In genomic region chr22:46251266-46251665, GRCh38 we compare ENCODE assay signal across 9 cellular contexts. TPM values are rescaled to one million over a fixed set of nuclear protein-coding genes. Genes with fewer than 3 reads are reported as not detected.
A peak's percentile ranks its signal among the peaks of the same experiment; 100 is the strongest.
DNase-seq lines count a peak whose midpoint lies in the region; ATAC-seq, FAIRE-seq and TF ChIP-seq lines count a peak whose summit lies in the region.
"Had no signal": no experiment of that assay in that cellular context is flagged by ENCODE, and none has a peak within 500 bp of the region (broad histone marks: within the 10 kb centered on the region; RNA-seq: fewer than 3 reads in every experiment).

No MANE protein-coding gene starts in this region.

- CTCF ChIA-PET in AG04449 (lab: Yijun Ruan, JAX), result interaction anchor here (1.4 kb wide), 1 partner anchor 129 kb away, joined by 4 read pairs; no protein-coding TSS in a partner anchor
- CTCF ChIA-PET in GM12878 (lab: Yijun Ruan, JAX), result interaction anchor here (0.6 to 1.5 kb wide), 3 partner anchors 16 to 871 kb away, joined by 3 to 4 read pairs (median 3); no protein-coding TSS in a partner anchor

- H3K4me3 Mint-ChIP-seq in HFFc6, result peak overlapping the region; percentile 85

- TF ChIP-seq POLR2A in GM12878 (IDR thresholded peaks at IDR 0.05; ENCODE audit: low read depth, low read length), result no peak
- no peak for TF ChIP-seq POLR2A in prostate gland (IDR thresholded peaks at IDR 0.05)

- H3K4me3 ChIP-seq in AG04449 (ENCODE audit: low read depth, low read length) (peak overlapping the region; percentile 87), GM12878 (peak overlapping the region; percentile 77), mucosa of rectum (ENCODE audit: low read length in 2 of 2) (peak overlapping the region; percentile 84 to 93), prostate gland (no peak overlapping the region)

- H3K9me3 ChIP-seq in GM12878 (replicated peaks; ENCODE audit: control insufficient read depth, insufficient read depth, low read length), result no peaks in the 10 kb centered on the region
- no peaks in the 10 kb centered on the region for H3K9me3 ChIP-seq in mucosa of rectum (ENCODE audit: control insufficient read depth in 2 of 2, low read length in 2 of 2)
- H3K9me3 ChIP-seq in prostate gland, result no peaks in the 10 kb centered on the region

- no TSS peak for BruUV-seq in GM12878 (replicated peaks; lab: Mats Ljungman, UMichigan)

- no peaks in the 10 kb centered on the region for H4K20me1 ChIP-seq in GM12878 (ENCODE audit: control insufficient read depth, insufficient read depth)

- H3K4me1 ChIP-seq in GM12878 (ENCODE audit: control insufficient read depth, insufficient read depth, low read length), result peaks cover 7% of the 10 kb centered on the region; the same call in 1 of the 2 replicates
- peaks cover 5 to 10% of the 10 kb centered on the region in 2 donors for H3K4me1 ChIP-seq in mucosa of rectum (ENCODE audit: control insufficient read depth in 2 of 2, insufficient read depth in 2 of 2, low read length in 2 of 2)
- H3K4me1 ChIP-seq in prostate gland (replicated peaks), result no peaks in the 10 kb centered on the region

- DNase-seq in AG04449 (ENCODE audit: low read depth, low spot score) (no peak), HFFc6 (no peak), GM12878 (ENCODE audit: low read depth, low spot score) (no peak), A172 (ENCODE audit: low spot score) (no peak), prostate gland (ENCODE audit: low spot score) (no peak), substantia nigra (lab: John Stamatoyannopoulos, UW) (no peak)
- DNase-seq: foreskin keratinocyte had no signal

- POLR2A ChIA-PET in AG04449 (lab: Yijun Ruan, JAX), result no interaction called here
- POLR2A ChIA-PET in GM12878 (lab: Charles Lee), result no interaction called here

- WGBS in GM12878 (ENCODE audit: insufficient coverage, insufficient replicate concordance, low lambda C conversion rate, missing lambda C conversion rate), result 68% methylated on average over 7 of the region's 7 CpGs
- 94% methylated on average over 7 of the region's 7 CpGs for WGBS in prostate gland

- H3K9me3 Mint-ChIP-seq in HFFc6, result no peaks in the 10 kb centered on the region

- no peaks in the 10 kb centered on the region for H3K27me3 ChIP-seq in GM12878 (replicated peaks in 1 of 2; ENCODE audit: control insufficient read depth in 2 of 2, insufficient read depth in 2 of 2, low read length in 1 of 2)
- H3K27me3 ChIP-seq in mucosa of rectum (ENCODE audit: control insufficient read depth in 2 of 2, insufficient read depth in 2 of 2, low read length in 2 of 2), result no peaks in the 10 kb centered on the region
- H3K27me3 ChIP-seq in prostate gland (replicated peaks; ENCODE audit: insufficient read depth), result no peaks in the 10 kb centered on the region
- H3K27me3 ChIP-seq: foreskin keratinocyte had no signal

- SMC1A ChIA-PET in GM12878 (lab: Charles Lee; ENCODE audit: uncharacterized antibody, unreplicated experiment), result no interaction called here

- in situ Hi-C loops in GM12878 (cut with MboI), result no loop called here

- no peaks in the 10 kb centered on the region; the same call in 1 of the 2 replicates for H3K27me3 Mint-ChIP-seq in HFFc6 (ENCODE audit: insufficient read depth)

- intact Hi-C loops in GM12878 (cut with micrococcal nuclease; ENCODE audit: unreplicated experiment) (loop anchor here (5.0 kb wide), 2 partner anchors 46 to 99 kb away; partner anchors contain the start of genes GTSE1 and PPARA), prostate gland (cut with DNase I) (no loop called here)

- TF ChIP-seq EP300 in GM12878 (IDR thresholded peaks at IDR 0.05; ENCODE audit: borderline replicate concordance in 1 of 2, control insufficient read depth in 1 of 2, low read depth in 2 of 2, low read length in 2 of 2), result no peak

- ATAC-seq in GM12878 (no peak), GM19467 (IDR thresholded peaks at IDR 0.05; ENCODE audit: unreplicated experiment) (no peak)

- 0 out of 2 replicates have a peak, but pooled peaks cover 5% of the 10 kb centered on the region for H3K36me3 Mint-ChIP-seq in HFFc6 (ENCODE audit: low read depth)

- H3K36me3 ChIP-seq in GM12878 (ENCODE audit: control insufficient read depth in 2 of 2, insufficient read depth in 2 of 2, low read length in 1 of 2) (no peaks in the 10 kb centered on the region), mucosa of rectum (ENCODE audit: control insufficient read depth in 2 of 2, insufficient read depth in 2 of 2, low read length in 2 of 2) (no peaks in the 10 kb centered on the region), prostate gland (no peaks in the 10 kb centered on the region)

- TF ChIP-seq CTCF in AG04449 (IDR thresholded peaks at IDR 0.05; ENCODE audit: insufficient read depth, low read length, missing control alignments) (no peak), HFFc6 (IDR thresholded peaks at IDR 0.05) (no peak), GM12878 (IDR thresholded peaks at IDR 0.05 in 2 of 3, conservative IDR thresholded peaks at IDR 0.05 in 1 of 3; ENCODE audit: control insufficient read depth in 2 of 3, extremely low read depth in 1 of 3, insufficient read depth in 1 of 3, low read depth in 3 of 3, low read length in 3 of 3) (no peak), prostate gland (IDR thresholded peaks at IDR 0.05) (no peak)

- FAIRE-seq in GM12878 (lab: Jason Lieb, UNC), result peak; percentile 61

- TF ChIP-seq RAD21 in GM12878 (IDR thresholded peaks at IDR 0.05; ENCODE audit: insufficient read depth, low read depth, low read length), result no peak

- H3K4me2 ChIP-seq in GM12878 (ENCODE audit: control insufficient read depth, insufficient read depth), result peak overlapping the region; percentile 78

- peaks cover 33% of the 10 kb centered on the region for H3K4me1 Mint-ChIP-seq in HFFc6 (ENCODE audit: low read depth)

- H3K9ac ChIP-seq in GM12878 (ENCODE audit: control insufficient read depth, insufficient read depth, low read length) (peak overlapping the region; percentile 85), mucosa of rectum (ENCODE audit: low read depth in 1 of 2, low read length in 2 of 2) (peak overlapping the region; percentile 81 to 97)

- peaks cover 16% of the 10 kb centered on the region for H3K79me2 ChIP-seq in GM12878 (ENCODE audit: control insufficient read depth, insufficient read depth, low read length)

- RAD21 ChIA-PET in GM12878 (lab: Charles Lee; ENCODE audit: unreplicated experiment), result interaction anchor here (2.1 kb wide), 1 partner anchor 45 kb away, joined by 7 read pairs; the partner anchor contains the start of gene GTSE1

- no peak overlapping the region; the same call in 1 of the 2 replicates for H2AFZ ChIP-seq in GM12878 (ENCODE audit: control insufficient read depth, low read depth, low read length)

- H3K27ac Mint-ChIP-seq in HFFc6, result peak overlapping the region; percentile 66; the same call in 1 of the 2 replicates

- H3K27ac ChIP-seq in GM12878 (ENCODE audit: control insufficient read depth, insufficient read depth), result peak overlapping the region; percentile 81; the same call in 1 of the 2 replicates
- H3K27ac ChIP-seq in mucosa of rectum (ENCODE audit: low read depth in 2 of 2, low read length in 2 of 2), result no peak overlapping the region
- H3K27ac ChIP-seq in prostate gland, result no peak overlapping the region
- no peak overlapping the region for H3K27ac ChIP-seq in substantia nigra (ENCODE audit: low read depth, low read length, poor library complexity, severe bottlenecking)
- H3K27ac ChIP-seq: foreskin keratinocyte had no signal

RNA-seq across cellular contexts. Expression of gene CDPF1, which starts 1.2 kb away (rescaled TPM):
- 1 to 10 TPM; 6.4 to 9.3 (median 7.6) TPM for total RNA-seq in HFFc6 (2021; fragmentation: NEBNext Ultra II Directional; extraction: Animal tissue kit (Norgen Biotek cat#: 25700))
- total RNA-seq in GM12878 (2013; cell fraction: nucleolus; rRNA removed), result 12.0 and 17.1 TPM in 2 replicates
- total RNA-seq in GM12878 (2014; rRNA removed), result 11.1 and 13.3 TPM in 2 replicates
- 5.5 and 6.1 TPM in 2 replicates for total RNA-seq in GM12878 (2014; rRNA removed; fragmentation: Illumina TruSeq; extraction: Trizol)
- 7.2 and 7.8 TPM in 2 replicates for total RNA-seq in GM12878 (2021)
- polyA plus RNA-seq in GM12878 (2011; ENCODE audit: low read depth), result 5.1 TPM
- polyA plus RNA-seq in GM12878 (2011; rRNA removed), result 7.4 and 8.6 TPM in 2 replicates
- polyA plus RNA-seq in GM12878 (2011; cell fraction: cytosol; rRNA removed), result 12.3 and 17.6 TPM in 2 replicates
- polyA plus RNA-seq in GM12878 (2011; cell fraction: nucleus; rRNA removed), result 29.8 and 30.2 TPM in 2 replicates
- polyA plus RNA-seq in GM12878 (2012), result 8.3 and 9.1 TPM in 2 replicates
- polyA plus RNA-seq in GM12878 (2014; fragmentation: Illumina TruSeq; extraction: Trizol), result 3.1 and 6.4 TPM in 2 replicates
- 1 to 10 TPM; 1.0 to 2.2 TPM for polyA plus RNA-seq in GM12878 (2014; fragmentation: Nextera tagmentation; extraction: Ambion mirVana)
- 13.0 and 22.4 TPM in 2 replicates for polyA plus RNA-seq in GM12878 (2014; rRNA removed)
- polyA plus RNA-seq in GM12878 (2016; fragmentation: Nextera tagmentation; extraction: Ambion mirVana), result 10 to 100 TPM; 15.5 to 18.2 TPM
- polyA minus RNA-seq in GM12878 (2011; rRNA and poly(A)+ RNA removed), result 2.0 and 5.4 TPM in 2 replicates
- 0.94 and 1.5 TPM in 2 replicates for polyA minus RNA-seq in GM12878 (2011; cell fraction: cytosol; rRNA and poly(A)+ RNA removed)
- 3.9 and 5.1 TPM in 2 replicates for polyA minus RNA-seq in GM12878 (2011; cell fraction: nucleus; rRNA and poly(A)+ RNA removed)
- total RNA-seq in A172 (2014; rRNA removed; shearing (Covaris generic)), result 12.5 and 19.1 TPM in 2 replicates
- 10 to 100 TPM; 16.2 to 20.6 TPM for total RNA-seq in prostate gland

RNA-seq across cellular contexts. Expression of gene PKDREJ, which starts 11.9 kb away (rescaled TPM):
- not detected for total RNA-seq in HFFc6 (2021; fragmentation: NEBNext Ultra II Directional; extraction: Animal tissue kit (Norgen Biotek cat#: 25700))
- not detected in 2 replicates for total RNA-seq in GM12878 (2013; cell fraction: nucleolus; rRNA removed)
- total RNA-seq in GM12878 (2014; rRNA removed) (not detected in 2 replicates), GM12878 (2014; rRNA removed; fragmentation: Illumina TruSeq; extraction: Trizol) (not detected in 2 replicates), GM12878 (2021) (not detected in 2 replicates), prostate gland (under 1 TPM in 1 of 2 donors, not detected in 1; 0.68 TPM)
- polyA plus RNA-seq in GM12878 (2011; ENCODE audit: low read depth), result not detected
- polyA plus RNA-seq in GM12878 (2011; rRNA removed) (not detected in 2 replicates), GM12878 (2014; fragmentation: Illumina TruSeq; extraction: Trizol) (not detected in 2 replicates), GM12878 (2014; fragmentation: Nextera tagmentation; extraction: Ambion mirVana) (under 1 TPM in 1 of 2 experiments, not detected in 1; 0.02 TPM), GM12878 (2014; rRNA removed) (0.01 TPM in 1 of 2 replicates, not detected in the other), GM12878 (2016; fragmentation: Nextera tagmentation; extraction: Ambion mirVana) (under 1 TPM in 1 of 2 experiments, not detected in 1; 0.03 TPM)
- not detected in 2 replicates for polyA plus RNA-seq in GM12878 (2011; cell fraction: cytosol; rRNA removed)
- not detected in 2 replicates for polyA plus RNA-seq in GM12878 (2011; cell fraction: nucleus; rRNA removed)
- polyA plus RNA-seq in GM12878 (2012), result 0.01 and 0.03 TPM in 2 replicates
- polyA minus RNA-seq in GM12878 (2011; rRNA and poly(A)+ RNA removed), result not detected in 2 replicates
- not detected in 2 replicates for polyA minus RNA-seq in GM12878 (2011; cell fraction: cytosol; rRNA and poly(A)+ RNA removed)
- polyA minus RNA-seq in GM12878 (2011; cell fraction: nucleus; rRNA and poly(A)+ RNA removed), result not detected in 2 replicates
- total RNA-seq in A172 (2014; rRNA removed; shearing (Covaris generic)), result under 0.01 TPM in 1 of 2 replicates, not detected in the other
- total RNA-seq: foreskin keratinocyte had no signal

RNA-seq across cellular contexts. Expression of gene TTC38, which starts 16.5 kb away (rescaled TPM):
- 10 to 100 TPM; 31.2 to 38.6 (median 36.6) TPM for total RNA-seq in HFFc6 (2021; fragmentation: NEBNext Ultra II Directional; extraction: Animal tissue kit (Norgen Biotek cat#: 25700))
- total RNA-seq in GM12878 (2013; cell fraction: nucleolus; rRNA removed), result 53.3 and 65.3 TPM in 2 replicates
- total RNA-seq in GM12878 (2014; rRNA removed) (14.7 and 19.1 TPM in 2 replicates), GM12878 (2014; rRNA removed; fragmentation: Illumina TruSeq; extraction: Trizol) (6.8 and 7.6 TPM in 2 replicates), GM12878 (2021) (11.2 and 13.7 TPM in 2 replicates), prostate gland (100 to 1,000 TPM in 1 of 2 donors, 10 to 100 TPM in 1; 47.6 to 115 TPM)
- 12.1 TPM for polyA plus RNA-seq in GM12878 (2011; ENCODE audit: low read depth)
- polyA plus RNA-seq in GM12878 (2011; rRNA removed) (26.1 and 39.9 TPM in 2 replicates), GM12878 (2014; fragmentation: Illumina TruSeq; extraction: Trizol) (3.1 and 6.5 TPM in 2 replicates), GM12878 (2014; fragmentation: Nextera tagmentation; extraction: Ambion mirVana) (1 to 10 TPM in 1 of 2 experiments, under 1 TPM in 1; 0.58 to 1.6 TPM), GM12878 (2014; rRNA removed) (12.3 and 19.4 TPM in 2 replicates), GM12878 (2016; fragmentation: Nextera tagmentation; extraction: Ambion mirVana) (10 to 100 TPM; 17.5 to 17.9 TPM)
- 53.7 and 71.4 TPM in 2 replicates for polyA plus RNA-seq in GM12878 (2011; cell fraction: cytosol; rRNA removed)
- 75.9 and 82.3 TPM in 2 replicates for polyA plus RNA-seq in GM12878 (2011; cell fraction: nucleus; rRNA removed)
- polyA plus RNA-seq in GM12878 (2012), result 17.4 and 19.3 TPM in 2 replicates
- polyA minus RNA-seq in GM12878 (2011; rRNA and poly(A)+ RNA removed), result 27.6 and 44.5 TPM in 2 replicates
- polyA minus RNA-seq in GM12878 (2011; cell fraction: cytosol; rRNA and poly(A)+ RNA removed), result 17.1 and 18.6 TPM in 2 replicates
- 20.3 and 27.9 TPM in 2 replicates for polyA minus RNA-seq in GM12878 (2011; cell fraction: nucleus; rRNA and poly(A)+ RNA removed)
- total RNA-seq in A172 (2014; rRNA removed; shearing (Covaris generic)), result 15.3 and 21.8 TPM in 2 replicates

RNA-seq across cellular contexts. Expression of gene GTSE1, which starts 45.4 kb away (rescaled TPM):
- total RNA-seq in HFFc6 (2021; fragmentation: NEBNext Ultra II Directional; extraction: Animal tissue kit (Norgen Biotek cat#: 25700)), result 10 to 100 TPM; 12.4 to 30.5 (median 27.9) TPM
- total RNA-seq in GM12878 (2013; cell fraction: nucleolus; rRNA removed), result 24.9 and 27.6 TPM in 2 replicates
- total RNA-seq in GM12878 (2014; rRNA removed) (25.9 and 27.4 TPM in 2 replicates), GM12878 (2014; rRNA removed; fragmentation: Illumina TruSeq; extraction: Trizol) (21.8 and 23.3 TPM in 2 replicates), GM12878 (2021) (43.9 and 46.2 TPM in 2 replicates), prostate gland (1 to 10 TPM in 1 of 2 donors, under 1 TPM in 1; 0.46 to 4.8 TPM)
- polyA plus RNA-seq in GM12878 (2011; ENCODE audit: low read depth), result 9.6 TPM
- polyA plus RNA-seq in GM12878 (2011; rRNA removed) (15.9 and 21.6 TPM in 2 replicates), GM12878 (2014; fragmentation: Illumina TruSeq; extraction: Trizol) (30.8 and 37.1 TPM in 2 replicates), GM12878 (2014; fragmentation: Nextera tagmentation; extraction: Ambion mirVana) (1 to 10 TPM; 6.6 to 10.0 TPM), GM12878 (2014; rRNA removed) (43.0 and 45.2 TPM in 2 replicates), GM12878 (2016; fragmentation: Nextera tagmentation; extraction: Ambion mirVana) (10 to 100 TPM; 43.9 to 44.5 TPM)
- polyA plus RNA-seq in GM12878 (2011; cell fraction: cytosol; rRNA removed), result 25.5 and 28.6 TPM in 2 replicates
- polyA plus RNA-seq in GM12878 (2011; cell fraction: nucleus; rRNA removed), result 32.2 and 57.3 TPM in 2 replicates
- 17.0 and 17.2 TPM in 2 replicates for polyA plus RNA-seq in GM12878 (2012)
- 11.3 and 18.4 TPM in 2 replicates for polyA minus RNA-seq in GM12878 (2011; rRNA and poly(A)+ RNA removed)
- polyA minus RNA-seq in GM12878 (2011; cell fraction: cytosol; rRNA and poly(A)+ RNA removed), result 15.4 and 17.2 TPM in 2 replicates
- 9.9 and 17.7 TPM in 2 replicates for polyA minus RNA-seq in GM12878 (2011; cell fraction: nucleus; rRNA and poly(A)+ RNA removed)
- 13.7 and 14.4 TPM in 2 replicates for total RNA-seq in A172 (2014; rRNA removed; shearing (Covaris generic))

Comparison
In these comparisons a context has a peak if more than half of its experiments do, and no peak if none do; other contexts are left out.
1. H3K4me3 ChIP-seq: peak in AG04449 (single experiment), GM12878 (single experiment) and mucosa of rectum (2 of 2); none in prostate gland (0 of 2).